22 cellular contexts compared by ENCODE assay signal in genomic region chr18:58813090-58813489, GRCh38. TPM values are rescaled to one million over a fixed set of nuclear protein-coding genes. Genes with fewer than 3 reads are reported as not detected.
A peak's percentile ranks its signal among the peaks of the same experiment; 100 is the strongest.
DNase-seq lines count a peak whose midpoint lies in the region; ATAC-seq and TF ChIP-seq lines count a peak whose summit lies in the region.
"Had no signal": no experiment of that assay in that cellular context is flagged by ENCODE, and none has a peak within 500 bp of the region (broad histone marks: within the 10 kb centered on the region; RNA-seq: fewer than 3 reads in every experiment).

No MANE protein-coding gene starts in this region.

- H3K27me3 ChIP-seq in Panc1 (ENCODE audit: control insufficient read depth, insufficient read depth, low read length) = no peaks in the 10 kb centered on the region
- no peaks in the 10 kb centered on the region for H3K27me3 ChIP-seq in smooth muscle cell (ENCODE audit: low read depth)
- no peaks in the 10 kb centered on the region for H3K27me3 ChIP-seq in gastrocnemius medialis
- no peaks in the 10 kb centered on the region for H3K27me3 ChIP-seq in endodermal cell (ENCODE audit: control insufficient read depth, insufficient read depth, low read length, poor library complexity, severe bottlenecking)
- H3K27me3 ChIP-seq: MG63 had no signal

- intact Hi-C loops in Panc1 (cut with micrococcal nuclease; ENCODE audit: unreplicated experiment) (no loop called here), gastrocnemius medialis (cut with DNase I; ENCODE audit: low total_unique reads) (no loop called here)

- H3K36me3 ChIP-seq in Panc1 (ENCODE audit: control insufficient read depth, insufficient read depth, low read length) (no peaks in the 10 kb centered on the region), smooth muscle cell (ENCODE audit: low read depth) (no peaks in the 10 kb centered on the region), gastrocnemius medialis (no peaks in the 10 kb centered on the region), endodermal cell (ENCODE audit: control insufficient read depth, insufficient read depth, low read length) (no peaks in the 10 kb centered on the region)
- H3K36me3 ChIP-seq: BLaER1 treated with 17β-estradiol and CSF1 and Interleukin-3, amounts not matched to agents 10 nM and 100 nM; HAP-1; MG63 had no signal

- POLR2A ChIA-PET in Panc1 (lab: Charles Lee) = no interaction called here

- H3K4me2 ChIP-seq in smooth muscle cell = no peak overlapping the region
- H3K4me2 ChIP-seq: BLaER1 treated with 17β-estradiol and CSF1 and Interleukin-3, amounts not matched to agents 10 nM and 100 nM had no signal

- H3K4me1 Mint-ChIP-seq in brain = peaks cover 27% of the 10 kb centered on the region
- no peaks in the 10 kb centered on the region for H3K4me1 Mint-ChIP-seq in HFFc6 (ENCODE audit: low read depth)
- H3K4me1 Mint-ChIP-seq in endodermal cell = peaks cover 3% of the 10 kb centered on the region

- H3K9me3 ChIP-seq in Panc1 (ENCODE audit: control insufficient read depth, insufficient read depth, low read depth, low read length) = no peaks in the 10 kb centered on the region
- H3K9me3 ChIP-seq in smooth muscle cell (replicated peaks; ENCODE audit: low read depth) = no peaks in the 10 kb centered on the region
- no peaks in the 10 kb centered on the region for H3K9me3 ChIP-seq in gastrocnemius medialis
- H3K9me3 ChIP-seq in endodermal cell (ENCODE audit: control insufficient read depth, low read length) = no peaks in the 10 kb centered on the region
- H3K9me3 ChIP-seq: HAP-1, MG63 had no signal

- H3K9me3 Mint-ChIP-seq in brain (peaks cover 0 to 3% (median 0%) of the 10 kb centered on the region in 5 experiments), HFFc6 (no peaks in the 10 kb centered on the region), endodermal cell (peaks cover 6% of the 10 kb centered on the region)
- H3K9me3 Mint-ChIP-seq: CD8-positive, alpha-beta T cell had no signal

- 95% methylated on average over 5 of the region's 5 CpGs for WGBS in smooth muscle cell (ENCODE audit: low lambda C conversion rate)
- 95 to 98% methylated on average over 5 of the region's 5 CpGs for WGBS in endodermal cell (ENCODE audit: insufficient coverage in 1 of 2, insufficient read length in 1 of 2), 2 experiments

- H3K9ac ChIP-seq in smooth muscle cell (ENCODE audit: low read depth) (no peak overlapping the region), endodermal cell (ENCODE audit: extremely low read depth, low read length, poor library complexity, severe bottlenecking) (no peak overlapping the region)
- H3K9ac ChIP-seq: BLaER1 treated with 17β-estradiol and CSF1 and Interleukin-3, amounts not matched to agents 10 nM and 100 nM had no signal

- no peak for DNase-seq in Panc1 (ENCODE audit: low read depth, low spot score)
- DNase-seq in middle frontal gyrus (ENCODE audit: extremely low spot score, low spot score) = peak; percentile 20
- no peak for DNase-seq in substantia nigra (lab: John Stamatoyannopoulos, UW)
- no peak for DNase-seq in HFFc6
- no peak for DNase-seq in smooth muscle cell (lab: John Stamatoyannopoulos, UW; ENCODE audit: unreplicated experiment)
- no peak for DNase-seq in gastrocnemius medialis
- DNase-seq in endodermal cell = no peak
- DNase-seq: Calu3; CD8-positive, alpha-beta T cell; DMS53; Kasumi-1; MG63; NCI-H1092; NCI-H1436 treated with DMSO at 0.1 percent for 48 hours; NCI-H2029; NCI-H446; NCI-H526 treated with DMSO at 0.1 percent for 48 hours; Right ventricle myocardium superior had no signal

- no peak for TF ChIP-seq CTCF in Panc1 (IDR thresholded peaks at IDR 0.05)
- TF ChIP-seq CTCF in brain (conservative IDR thresholded peaks at IDR 0.05) = no peak
- no peak for TF ChIP-seq CTCF in HFFc6 (IDR thresholded peaks at IDR 0.05)
- no peak for TF ChIP-seq CTCF in smooth muscle cell (IDR thresholded peaks at IDR 0.05; ENCODE audit: borderline replicate concordance, insufficient read depth, poor library complexity, severe bottlenecking)
- no peak for TF ChIP-seq CTCF in gastrocnemius medialis (IDR thresholded peaks at IDR 0.05 in 4 of 5, conservative IDR thresholded peaks at IDR 0.05 in 1 of 5)
- no peak for TF ChIP-seq CTCF in endodermal cell (conservative IDR thresholded peaks at IDR 0.05)

- no TSS peak for BruUV-seq in Panc1 (replicated peaks; lab: Mats Ljungman, UMichigan)

- H3K27ac ChIP-seq in Panc1 (ENCODE audit: low read length) = peak overlapping the region; percentile 4; the same call in 1 of the 2 replicates
- H3K27ac ChIP-seq in substantia nigra (ENCODE audit: low read depth, low read length, poor library complexity, severe bottlenecking) = peak overlapping the region; percentile 24
- H3K27ac ChIP-seq in smooth muscle cell (ENCODE audit: low read depth) = no peak overlapping the region
- no peak overlapping the region for H3K27ac ChIP-seq in gastrocnemius medialis
- no peak overlapping the region for H3K27ac ChIP-seq in endodermal cell (ENCODE audit: low read depth, low read length)
- H3K27ac ChIP-seq: BLaER1 treated with 17β-estradiol and CSF1 and Interleukin-3, amounts not matched to agents 10 nM and 100 nM had no signal

- CTCF ChIA-PET in Panc1 (lab: Charles Lee) = no interaction called here

- H3K27me3 Mint-ChIP-seq in brain (no peaks in the 10 kb centered on the region), HFFc6 (ENCODE audit: insufficient read depth) (peaks cover 8% of the 10 kb centered on the region; the same call in 1 of the 2 replicates), endodermal cell (ENCODE audit: insufficient read depth) (no peaks in the 10 kb centered on the region)

- no peak overlapping the region for H3K4me3 Mint-ChIP-seq in brain
- H3K4me3 Mint-ChIP-seq in HFFc6 = no peak overlapping the region
- H3K4me3 Mint-ChIP-seq in endodermal cell = no peak overlapping the region
- H3K4me3 Mint-ChIP-seq: CD8-positive, alpha-beta T cell; IgD-negative memory B cell had no signal

- in situ Hi-C loops in Panc1 (cut with HindIII; ENCODE audit: low pct_unique_long_range_greater_than_20kb, low sequenced_read_pairs) (no loop called here), gastrocnemius medialis (cut with MboI; ENCODE audit: low sequenced_read_pairs in 4 of 4) (no loop called here)

- no peak overlapping the region for H3K4me3 ChIP-seq in Panc1 (ENCODE audit: low read depth in 2 of 2, low read length in 2 of 2)
- H3K4me3 ChIP-seq in smooth muscle cell = no peak overlapping the region
- H3K4me3 ChIP-seq in gastrocnemius medialis = no peak overlapping the region
- H3K4me3 ChIP-seq in endodermal cell (ENCODE audit: low read length) = no peak overlapping the region
- H3K4me3 ChIP-seq: BLaER1 treated with 17β-estradiol and CSF1 and Interleukin-3, amounts not matched to agents 10 nM and 100 nM; HAP-1; MG63 had no signal

- H3K79me2 ChIP-seq in smooth muscle cell (ENCODE audit: low read depth) = no peaks in the 10 kb centered on the region

- ATAC-seq in Panc1 (no peak), gastrocnemius medialis (no peak)
- ATAC-seq: CD8-positive, alpha-beta T cell had no signal

- no peaks in the 10 kb centered on the region for H4K20me1 ChIP-seq in smooth muscle cell (ENCODE audit: low read depth)
- H4K20me1 ChIP-seq: BLaER1 treated with 17β-estradiol and CSF1 and Interleukin-3, amounts not matched to agents 10 nM and 100 nM had no signal

- H2AFZ ChIP-seq in smooth muscle cell (ENCODE audit: low read depth) = no peak overlapping the region

- no peak for TF ChIP-seq POLR2A in gastrocnemius medialis (IDR thresholded peaks at IDR 0.05)

- H3K4me1 ChIP-seq in Panc1 (ENCODE audit: control insufficient read depth, insufficient read depth, low read length) (no peaks in the 10 kb centered on the region), smooth muscle cell (ENCODE audit: low read depth) (no peaks in the 10 kb centered on the region), gastrocnemius medialis (no peaks in the 10 kb centered on the region), endodermal cell (ENCODE audit: control insufficient read depth, insufficient read depth, low read length) (no peaks in the 10 kb centered on the region)
- H3K4me1 ChIP-seq: BLaER1 treated with 17β-estradiol and CSF1 and Interleukin-3, amounts not matched to agents 10 nM and 100 nM; HAP-1 had no signal

- H3K36me3 Mint-ChIP-seq in brain (no peaks in the 10 kb centered on the region), HFFc6 (ENCODE audit: low read depth) (no peaks in the 10 kb centered on the region), endodermal cell (ENCODE audit: low read depth) (no peaks in the 10 kb centered on the region)
- H3K36me3 Mint-ChIP-seq: CD8-positive, alpha-beta T cell; IgD-negative memory B cell had no signal

- no peaks in the 10 kb centered on the region for H3F3A ChIP-seq in smooth muscle cell (ENCODE audit: low read depth)

- H3K27ac Mint-ChIP-seq in brain = peak overlapping the region in 3 of 5 experiments; percentile 3 to 72 (median 66)
- no peak overlapping the region for H3K27ac Mint-ChIP-seq in HFFc6
- no peak overlapping the region for H3K27ac Mint-ChIP-seq in endodermal cell
- H3K27ac Mint-ChIP-seq: CD8-positive, alpha-beta T cell; IgD-negative memory B cell had no signal

RNA-seq across cellular contexts. Expression of gene ZNF532, which starts 51.6 kb away (rescaled TPM):
- 49.8 TPM for total RNA-seq in Panc1 (2021; ENCODE audit: unreplicated experiment)
- polyA plus RNA-seq in Panc1 (2012; ENCODE audit: insufficient read length) = 33.3 TPM
- 51.6 TPM for polyA plus RNA-seq in brain (ENCODE audit: insufficient read depth, low read depth, low replicate concordance)
- total RNA-seq in HFFc6 (2021; fragmentation: NEBNext Ultra II Directional; extraction: Animal tissue kit (Norgen Biotek cat#: 25700)) = 10 to 100 TPM; 43.1 to 56.6 (median 50.1) TPM
- 126 and 133 TPM in 2 replicates for total RNA-seq in smooth muscle cell
- polyA plus RNA-seq in smooth muscle cell = 31.6 and 39.8 TPM in 2 replicates
- 100 to 1,000 TPM in 1 of 4 donors, 10 to 100 TPM in 3; 54.7 to 124 (median 91.2) TPM for total RNA-seq in gastrocnemius medialis
- total RNA-seq in endodermal cell = 100 to 1,000 TPM; 138 to 207 TPM
- 164 TPM for polyA plus RNA-seq in endodermal cell (2013, experiment 1 of 2)
- 157 TPM for polyA plus RNA-seq in endodermal cell (2013, experiment 2 of 2)

Comparison
In these comparisons a context has a peak if more than half of its experiments do, and no peak if none do; other contexts are left out.
1. H3K27ac ChIP-seq: peak in Panc1 (single experiment) and substantia nigra (single experiment); none in smooth muscle cell (single experiment), gastrocnemius medialis (0 of 4) and endodermal cell (single experiment).
2. H3K27ac Mint-ChIP-seq: peak in brain (3 of 5); none in HFFc6 (single experiment) and endodermal cell (single experiment).